ENCODE assay signal across 1 cellular context in genomic region chr14:22599349-22599748, GRCh38.
TF ChIP-seq lines count a peak whose summit lies in the region.

No MANE protein-coding gene starts in this region.

TF ChIP-seq in H1, 55 proteins besides CTCF, POLR2A, EP300 and RAD21 (continued from another document):
- TF ChIP-seq NRF1 (IDR thresholded peaks at IDR 0.05; ENCODE audit: low read depth, low read length) (no peak), RFX5 (IDR thresholded peaks at IDR 0.05; ENCODE audit: borderline replicate concordance, low read depth, low read length) (no peak), SUZ12 (IDR thresholded peaks at IDR 0.05; ENCODE audit: low read length) (no peak), MAFK (IDR thresholded peaks at IDR 0.05; ENCODE audit: low read depth, low read length) (no peak), CTBP2 (IDR thresholded peaks at IDR 0.05; ENCODE audit: borderline replicate concordance, insufficient read depth, insufficient read length, low read length) (no peak), HDAC6 (IDR thresholded peaks at IDR 0.05; ENCODE audit: low read depth, low read length) (no peak), YY1 (IDR thresholded peaks at IDR 0.05; ENCODE audit: low read depth, low read length) (no peak), JUND (IDR thresholded peaks at IDR 0.05; ENCODE audit: low read length) (no peak)
